ENCODE assay signal across 31 cellular contexts in genomic region chr1:66824771-66825170, GRCh38. TPM values are rescaled to one million over a fixed set of nuclear protein-coding genes. Genes with fewer than 3 reads are reported as not detected.
"Had no signal": no experiment of that assay in that cellular context is flagged by ENCODE, and none has a peak within 500 bp of the region (broad histone marks: within the 10 kb centered on the region; RNA-seq: fewer than 3 reads in every experiment).

No MANE protein-coding gene starts in this region.

- H3K4me3 ChIP-seq: adrenal gland, ascending aorta, body of pancreas, breast epithelium, cardiac muscle cell had no signal

- H3K4me1 ChIP-seq: adrenal gland, ascending aorta, body of pancreas, breast epithelium had no signal

- H3K27ac ChIP-seq: adrenal gland, ascending aorta, body of pancreas, brain microvascular endothelial cell, breast epithelium, cardiac muscle cell had no signal

- H3K27me3 ChIP-seq: adrenal gland, ascending aorta, body of pancreas, brain microvascular endothelial cell, breast epithelium, cardiac muscle cell had no signal

- H3K36me3 ChIP-seq: adrenal gland, ascending aorta, brain microvascular endothelial cell, breast epithelium, cardiac muscle cell had no signal

- DNase-seq: activated effector memory CD4-positive, alpha-beta T cell treated with anti-CD3 and anti-CD28 coated beads, Interleukin-2, amount 50 U/mL, for 16 hours; activated effector memory CD4-positive, alpha-beta T cell treated with Interleukin-2 at 50 U/mL for 16 hours; activated gamma-delta T cell; activated gamma-delta T cell treated with Interleukin-2 at 50 U/mL for 16 hours; activated naive CD4-positive, alpha-beta T cell; activated naive CD4-positive, alpha-beta T cell treated with anti-CD3 and anti-CD28 coated beads for 36 hours; activated naive CD4-positive, alpha-beta T cell treated with anti-CD3 and anti-CD28 coated beads, Interleukin-2, amount 10 ng/mL, durations not matched to agents 7 days and 5 days; activated naive CD4-positive, alpha-beta T cell treated with anti-CD3 and anti-CD28 coated beads, Interleukin-2, amount 50 U/mL, for 16 hours; activated naive CD4-positive, alpha-beta T cell treated with Interleukin-2 at 50 U/mL for 16 hours; activated naive CD8-positive, alpha-beta T cell treated with anti-CD3 and anti-CD28 coated beads for 36 hours; activated naive CD8-positive, alpha-beta T cell treated with anti-CD3 and anti-CD28 coated beads, Interleukin-2, amount 10 ng/mL, durations not matched to agents 7 days and 5 days; activated naive CD8-positive, alpha-beta T cell treated with anti-CD3 and anti-CD28 coated beads, Interleukin-2, amount 50 U/mL, for 24 hours; activated T-cell treated with anti-CD3 and anti-CD28 coated beads, Interleukin-2, amount 50 U/mL, for 1 hour; activated T-cell treated with anti-CD3 and anti-CD28 coated beads, Interleukin-2, amount 50 U/mL, for 24 hours; activated T-cell treated with anti-CD3 and anti-CD28 coated beads, Interleukin-2, amount 50 U/mL, for 4 hours; activated T-cell treated with anti-CD3 and anti-CD28 coated beads, Interleukin-2, amount 50 U/mL, for 48 hours; activated T-cell treated with anti-CD3 and anti-CD28 coated beads, Interleukin-2, amount 50 U/mL, for 72 hours; adrenal gland; amniotic stem cell; amygdala; anterior cingulate cortex; aorta; body of pancreas; brain microvascular endothelial cell; caudate nucleus; central memory CD4-positive, alpha-beta T cell; cerebellar nuclear complex had no signal

- H3K9me3 ChIP-seq: adrenal gland, ascending aorta, body of pancreas, breast epithelium had no signal

RNA-seq across cellular contexts. Expression of gene INSL5, which starts 23.7 kb away (rescaled TPM):
- polyA plus RNA-seq: adipose tissue, adrenal gland, aorta, cardiac muscle cell had no signal
